Comparison of ENCODE assay signal across 1 cellular context in the genomic region with DNA sequence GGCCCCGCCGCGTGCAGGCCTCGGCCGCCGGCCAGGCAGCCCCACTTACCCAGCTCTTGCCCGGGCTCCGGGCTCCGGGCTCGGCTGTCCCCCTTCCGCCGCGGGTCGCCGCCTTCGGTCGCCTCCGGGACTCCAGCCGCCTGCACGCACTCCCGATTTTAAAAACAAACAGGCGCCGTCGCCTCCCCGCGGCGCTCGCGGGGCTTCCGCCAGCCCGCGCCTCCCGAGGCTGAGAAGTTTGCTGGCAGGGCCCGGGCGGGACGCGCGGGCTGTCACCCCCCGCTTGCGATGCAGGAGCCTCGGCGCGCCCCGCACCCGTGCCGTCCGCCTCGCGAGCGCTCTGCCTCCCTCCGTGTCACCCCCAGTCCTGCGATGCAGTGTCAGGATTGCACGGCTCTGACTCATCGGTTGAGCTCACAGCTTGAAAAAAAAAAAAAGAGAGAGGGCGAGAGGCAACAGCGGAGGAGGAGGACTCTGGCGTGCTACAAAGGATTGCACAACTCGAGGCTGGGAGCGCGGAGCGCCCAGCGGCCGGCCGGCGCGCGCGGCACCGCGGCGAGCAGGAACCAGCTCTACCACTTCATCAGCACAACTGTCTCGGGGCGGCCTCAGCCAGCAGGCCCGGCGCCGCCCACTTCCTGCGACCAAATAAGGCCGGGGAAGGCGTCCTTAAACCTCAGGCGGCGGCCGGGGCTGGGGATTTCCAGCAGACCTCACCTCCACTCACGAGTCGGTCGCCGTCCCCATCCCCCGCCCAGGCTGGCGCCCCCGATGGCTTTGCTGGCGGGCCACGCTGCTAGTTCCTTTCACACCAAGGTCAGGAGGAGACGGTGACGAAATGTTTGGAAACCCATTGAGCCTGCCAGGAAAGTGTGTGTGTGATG.
TF ChIP-seq lines count a peak whose summit lies in the region.

No MANE protein-coding gene starts in this region.

TF ChIP-seq in HepG2, 621 proteins besides CTCF, POLR2A, EP300 and RAD21 (continued from another document and continues in another):
- TF ChIP-seq SAP130 (CRISPR knock-in tag; IDR thresholded peaks at IDR 0.05; ENCODE audit: low read depth) (peak; percentile 98), SMYD3 (CRISPR knock-in tag; IDR thresholded peaks at IDR 0.05) (0 out of 2 replicates have a peak, but pooled peaks have one; percentile 34), ADNP (CRISPR knock-in tag; IDR thresholded peaks at IDR 0.05) (peak; percentile 55; the same call in 1 of the 2 replicates), PHF21A (CRISPR knock-in tag; IDR thresholded peaks at IDR 0.05) (peak; percentile 94), JUNB (CRISPR knock-in tag; IDR thresholded peaks at IDR 0.05; ENCODE audit: borderline replicate concordance) (peak; percentile 96), TGIF2 (CRISPR knock-in tag; IDR thresholded peaks at IDR 0.05) (peak; percentile 58; the same call in 1 of the 2 replicates), ZSCAN29 (CRISPR knock-in tag; conservative IDR thresholded peaks at IDR 0.05) (peak; percentile 84), CBFB (CRISPR knock-in tag; IDR thresholded peaks at IDR 0.05) (0 out of 2 replicates have a peak, but pooled peaks have one; percentile 39), HIVEP1 (CRISPR knock-in tag; IDR thresholded peaks at IDR 0.05) (peak; percentile 92), GABPA (IDR thresholded peaks at IDR 0.05; ENCODE audit: low read depth, low read length) (no peak), GABPA (CRISPR knock-in tag; IDR thresholded peaks at IDR 0.05; ENCODE audit: low read depth) (peak; percentile 43; the same call in 1 of the 2 replicates), ZNF468 (CRISPR knock-in tag; IDR thresholded peaks at IDR 0.05) (no peak), ZMYM4 (CRISPR knock-in tag; IDR thresholded peaks at IDR 0.05) (peak; percentile 71), KLF15 (CRISPR knock-in tag; IDR thresholded peaks at IDR 0.05; ENCODE audit: borderline replicate concordance) (no peak), FIP1L1 (IDR thresholded peaks at IDR 0.05; ENCODE audit: borderline replicate concordance, insufficient read depth, low read depth, low read length) (no peak), NFKBIZ (CRISPR knock-in tag; IDR thresholded peaks at IDR 0.05) (no peak), ZNF746 (CRISPR knock-in tag; IDR thresholded peaks at IDR 0.05) (peak; percentile 93), RFX1 (IDR thresholded peaks at IDR 0.05) (no peak), TCF7L2 (IDR thresholded peaks at IDR 0.05; ENCODE audit: low read depth, low read length) (no peak), ARNT2 (CRISPR knock-in tag; IDR thresholded peaks at IDR 0.05; ENCODE audit: low read depth) (0 out of 2 replicates have a peak, but pooled peaks have one; percentile 40), MAF1 (CRISPR knock-in tag; IDR thresholded peaks at IDR 0.05; ENCODE audit: borderline replicate concordance) (no peak), CREM (IDR thresholded peaks at IDR 0.05) (peak; percentile 67), CREM (CRISPR knock-in tag; IDR thresholded peaks at IDR 0.05) (no peak), ZNF20 (CRISPR knock-in tag; IDR thresholded peaks at IDR 0.05) (no peak), NFE2 (CRISPR knock-in tag; IDR thresholded peaks at IDR 0.05) (no peak), KAT2B (IDR thresholded peaks at IDR 0.05; ENCODE audit: borderline replicate concordance, low read depth, low read length) (no peak), ZNF530 (CRISPR knock-in tag; IDR thresholded peaks at IDR 0.05; ENCODE audit: low read depth) (no peak), ZBTB8A (CRISPR knock-in tag; IDR thresholded peaks at IDR 0.05; ENCODE audit: borderline replicate concordance, low read depth) (0 out of 2 replicates have a peak, but pooled peaks have one; percentile 39), TEAD2 (CRISPR knock-in tag; IDR thresholded peaks at IDR 0.05) (no peak), KLF13 (CRISPR knock-in tag; IDR thresholded peaks at IDR 0.05) (no peak), ZSCAN9 (CRISPR knock-in tag; IDR thresholded peaks at IDR 0.05; ENCODE audit: borderline replicate concordance) (no peak), ZNF335 (CRISPR knock-in tag; IDR thresholded peaks at IDR 0.05) (no peak)
- TF ChIP-seq, protein P1, sequence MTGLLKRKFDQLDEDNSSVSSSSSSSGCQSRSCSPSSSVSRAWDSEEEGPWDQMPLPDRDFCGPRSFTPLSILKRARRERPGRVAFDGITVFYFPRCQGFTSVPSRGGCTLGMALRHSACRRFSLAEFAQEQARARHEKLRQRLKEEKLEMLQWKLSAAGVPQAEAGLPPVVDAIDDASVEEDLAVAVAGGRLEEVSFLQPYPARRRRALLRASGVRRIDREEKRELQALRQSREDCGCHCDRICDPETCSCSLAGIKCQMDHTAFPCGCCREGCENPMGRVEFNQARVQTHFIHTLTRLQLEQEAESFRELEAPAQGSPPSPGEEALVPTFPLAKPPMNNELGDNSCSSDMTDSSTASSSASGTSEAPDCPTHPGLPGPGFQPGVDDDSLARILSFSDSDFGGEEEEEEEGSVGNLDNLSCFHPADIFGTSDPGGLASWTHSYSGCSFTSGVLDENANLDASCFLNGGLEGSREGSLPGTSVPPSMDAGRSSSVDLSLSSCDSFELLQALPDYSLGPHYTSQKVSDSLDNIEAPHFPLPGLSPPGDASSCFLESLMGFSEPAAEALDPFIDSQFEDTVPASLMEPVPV (CRISPR knock-in tag; IDR thresholded peaks at IDR 0.05): peak; percentile 74
- TF ChIP-seq, protein P2, sequence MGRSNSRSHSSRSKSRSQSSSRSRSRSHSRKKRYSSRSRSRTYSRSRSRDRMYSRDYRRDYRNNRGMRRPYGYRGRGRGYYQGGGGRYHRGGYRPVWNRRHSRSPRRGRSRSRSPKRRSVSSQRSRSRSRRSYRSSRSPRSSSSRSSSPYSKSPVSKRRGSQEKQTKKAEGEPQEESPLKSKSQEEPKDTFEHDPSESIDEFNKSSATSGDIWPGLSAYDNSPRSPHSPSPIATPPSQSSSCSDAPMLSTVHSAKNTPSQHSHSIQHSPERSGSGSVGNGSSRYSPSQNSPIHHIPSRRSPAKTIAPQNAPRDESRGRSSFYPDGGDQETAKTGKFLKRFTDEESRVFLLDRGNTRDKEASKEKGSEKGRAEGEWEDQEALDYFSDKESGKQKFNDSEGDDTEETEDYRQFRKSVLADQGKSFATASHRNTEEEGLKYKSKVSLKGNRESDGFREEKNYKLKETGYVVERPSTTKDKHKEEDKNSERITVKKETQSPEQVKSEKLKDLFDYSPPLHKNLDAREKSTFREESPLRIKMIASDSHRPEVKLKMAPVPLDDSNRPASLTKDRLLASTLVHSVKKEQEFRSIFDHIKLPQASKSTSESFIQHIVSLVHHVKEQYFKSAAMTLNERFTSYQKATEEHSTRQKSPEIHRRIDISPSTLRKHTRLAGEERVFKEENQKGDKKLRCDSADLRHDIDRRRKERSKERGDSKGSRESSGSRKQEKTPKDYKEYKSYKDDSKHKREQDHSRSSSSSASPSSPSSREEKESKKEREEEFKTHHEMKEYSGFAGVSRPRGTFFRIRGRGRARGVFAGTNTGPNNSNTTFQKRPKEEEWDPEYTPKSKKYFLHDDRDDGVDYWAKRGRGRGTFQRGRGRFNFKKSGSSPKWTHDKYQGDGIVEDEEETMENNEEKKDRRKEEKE (IDR thresholded peaks at IDR 0.05): no peak
- TF ChIP-seq, protein P3, sequence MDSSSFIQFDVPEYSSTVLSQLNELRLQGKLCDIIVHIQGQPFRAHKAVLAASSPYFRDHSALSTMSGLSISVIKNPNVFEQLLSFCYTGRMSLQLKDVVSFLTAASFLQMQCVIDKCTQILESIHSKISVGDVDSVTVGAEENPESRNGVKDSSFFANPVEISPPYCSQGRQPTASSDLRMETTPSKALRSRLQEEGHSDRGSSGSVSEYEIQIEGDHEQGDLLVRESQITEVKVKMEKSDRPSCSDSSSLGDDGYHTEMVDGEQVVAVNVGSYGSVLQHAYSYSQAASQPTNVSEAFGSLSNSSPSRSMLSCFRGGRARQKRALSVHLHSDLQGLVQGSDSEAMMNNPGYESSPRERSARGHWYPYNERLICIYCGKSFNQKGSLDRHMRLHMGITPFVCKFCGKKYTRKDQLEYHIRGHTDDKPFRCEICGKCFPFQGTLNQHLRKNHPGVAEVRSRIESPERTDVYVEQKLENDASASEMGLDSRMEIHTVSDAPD (CRISPR knock-in tag; IDR thresholded peaks at IDR 0.05): 0 out of 2 replicates have a peak, but pooled peaks have one; percentile 51
- TF ChIP-seq, protein P4, sequence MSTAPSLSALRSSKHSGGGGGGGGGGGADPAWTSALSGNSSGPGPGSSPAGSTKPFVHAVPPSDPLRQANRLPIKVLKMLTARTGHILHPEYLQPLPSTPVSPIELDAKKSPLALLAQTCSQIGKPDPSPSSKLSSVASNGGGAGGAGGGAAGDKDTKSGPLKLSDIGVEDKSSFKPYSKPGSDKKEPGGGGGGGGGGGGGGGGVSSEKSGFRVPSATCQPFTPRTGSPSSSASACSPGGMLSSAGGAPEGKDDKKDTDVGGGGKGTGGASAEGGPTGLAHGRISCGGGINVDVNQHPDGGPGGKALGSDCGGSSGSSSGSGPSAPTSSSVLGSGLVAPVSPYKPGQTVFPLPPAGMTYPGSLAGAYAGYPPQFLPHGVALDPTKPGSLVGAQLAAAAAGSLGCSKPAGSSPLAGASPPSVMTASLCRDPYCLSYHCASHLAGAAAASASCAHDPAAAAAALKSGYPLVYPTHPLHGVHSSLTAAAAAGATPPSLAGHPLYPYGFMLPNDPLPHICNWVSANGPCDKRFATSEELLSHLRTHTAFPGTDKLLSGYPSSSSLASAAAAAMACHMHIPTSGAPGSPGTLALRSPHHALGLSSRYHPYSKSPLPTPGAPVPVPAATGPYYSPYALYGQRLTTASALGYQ (CRISPR knock-in tag; IDR thresholded peaks at IDR 0.05): 0 out of 2 replicates have a peak, but pooled peaks have one; percentile 25
- TF ChIP-seq, protein P5, sequence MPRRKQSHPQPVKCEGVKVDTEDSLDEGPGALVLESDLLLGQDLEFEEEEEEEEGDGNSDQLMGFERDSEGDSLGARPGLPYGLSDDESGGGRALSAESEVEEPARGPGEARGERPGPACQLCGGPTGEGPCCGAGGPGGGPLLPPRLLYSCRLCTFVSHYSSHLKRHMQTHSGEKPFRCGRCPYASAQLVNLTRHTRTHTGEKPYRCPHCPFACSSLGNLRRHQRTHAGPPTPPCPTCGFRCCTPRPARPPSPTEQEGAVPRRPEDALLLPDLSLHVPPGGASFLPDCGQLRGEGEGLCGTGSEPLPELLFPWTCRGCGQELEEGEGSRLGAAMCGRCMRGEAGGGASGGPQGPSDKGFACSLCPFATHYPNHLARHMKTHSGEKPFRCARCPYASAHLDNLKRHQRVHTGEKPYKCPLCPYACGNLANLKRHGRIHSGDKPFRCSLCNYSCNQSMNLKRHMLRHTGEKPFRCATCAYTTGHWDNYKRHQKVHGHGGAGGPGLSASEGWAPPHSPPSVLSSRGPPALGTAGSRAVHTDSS (CRISPR knock-in tag; conservative IDR thresholded peaks at IDR 0.05): no peak
- TF ChIP-seq, protein P6, sequence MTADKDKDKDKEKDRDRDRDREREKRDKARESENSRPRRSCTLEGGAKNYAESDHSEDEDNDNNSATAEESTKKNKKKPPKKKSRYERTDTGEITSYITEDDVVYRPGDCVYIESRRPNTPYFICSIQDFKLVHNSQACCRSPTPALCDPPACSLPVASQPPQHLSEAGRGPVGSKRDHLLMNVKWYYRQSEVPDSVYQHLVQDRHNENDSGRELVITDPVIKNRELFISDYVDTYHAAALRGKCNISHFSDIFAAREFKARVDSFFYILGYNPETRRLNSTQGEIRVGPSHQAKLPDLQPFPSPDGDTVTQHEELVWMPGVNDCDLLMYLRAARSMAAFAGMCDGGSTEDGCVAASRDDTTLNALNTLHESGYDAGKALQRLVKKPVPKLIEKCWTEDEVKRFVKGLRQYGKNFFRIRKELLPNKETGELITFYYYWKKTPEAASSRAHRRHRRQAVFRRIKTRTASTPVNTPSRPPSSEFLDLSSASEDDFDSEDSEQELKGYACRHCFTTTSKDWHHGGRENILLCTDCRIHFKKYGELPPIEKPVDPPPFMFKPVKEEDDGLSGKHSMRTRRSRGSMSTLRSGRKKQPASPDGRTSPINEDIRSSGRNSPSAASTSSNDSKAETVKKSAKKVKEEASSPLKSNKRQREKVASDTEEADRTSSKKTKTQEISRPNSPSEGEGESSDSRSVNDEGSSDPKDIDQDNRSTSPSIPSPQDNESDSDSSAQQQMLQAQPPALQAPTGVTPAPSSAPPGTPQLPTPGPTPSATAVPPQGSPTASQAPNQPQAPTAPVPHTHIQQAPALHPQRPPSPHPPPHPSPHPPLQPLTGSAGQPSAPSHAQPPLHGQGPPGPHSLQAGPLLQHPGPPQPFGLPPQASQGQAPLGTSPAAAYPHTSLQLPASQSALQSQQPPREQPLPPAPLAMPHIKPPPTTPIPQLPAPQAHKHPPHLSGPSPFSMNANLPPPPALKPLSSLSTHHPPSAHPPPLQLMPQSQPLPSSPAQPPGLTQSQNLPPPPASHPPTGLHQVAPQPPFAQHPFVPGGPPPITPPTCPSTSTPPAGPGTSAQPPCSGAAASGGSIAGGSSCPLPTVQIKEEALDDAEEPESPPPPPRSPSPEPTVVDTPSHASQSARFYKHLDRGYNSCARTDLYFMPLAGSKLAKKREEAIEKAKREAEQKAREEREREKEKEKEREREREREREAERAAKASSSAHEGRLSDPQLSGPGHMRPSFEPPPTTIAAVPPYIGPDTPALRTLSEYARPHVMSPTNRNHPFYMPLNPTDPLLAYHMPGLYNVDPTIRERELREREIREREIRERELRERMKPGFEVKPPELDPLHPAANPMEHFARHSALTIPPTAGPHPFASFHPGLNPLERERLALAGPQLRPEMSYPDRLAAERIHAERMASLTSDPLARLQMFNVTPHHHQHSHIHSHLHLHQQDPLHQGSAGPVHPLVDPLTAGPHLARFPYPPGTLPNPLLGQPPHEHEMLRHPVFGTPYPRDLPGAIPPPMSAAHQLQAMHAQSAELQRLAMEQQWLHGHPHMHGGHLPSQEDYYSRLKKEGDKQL (CRISPR knock-in tag; IDR thresholded peaks at IDR 0.05; ENCODE audit: low read depth): no peak
- TF ChIP-seq, protein P7, sequence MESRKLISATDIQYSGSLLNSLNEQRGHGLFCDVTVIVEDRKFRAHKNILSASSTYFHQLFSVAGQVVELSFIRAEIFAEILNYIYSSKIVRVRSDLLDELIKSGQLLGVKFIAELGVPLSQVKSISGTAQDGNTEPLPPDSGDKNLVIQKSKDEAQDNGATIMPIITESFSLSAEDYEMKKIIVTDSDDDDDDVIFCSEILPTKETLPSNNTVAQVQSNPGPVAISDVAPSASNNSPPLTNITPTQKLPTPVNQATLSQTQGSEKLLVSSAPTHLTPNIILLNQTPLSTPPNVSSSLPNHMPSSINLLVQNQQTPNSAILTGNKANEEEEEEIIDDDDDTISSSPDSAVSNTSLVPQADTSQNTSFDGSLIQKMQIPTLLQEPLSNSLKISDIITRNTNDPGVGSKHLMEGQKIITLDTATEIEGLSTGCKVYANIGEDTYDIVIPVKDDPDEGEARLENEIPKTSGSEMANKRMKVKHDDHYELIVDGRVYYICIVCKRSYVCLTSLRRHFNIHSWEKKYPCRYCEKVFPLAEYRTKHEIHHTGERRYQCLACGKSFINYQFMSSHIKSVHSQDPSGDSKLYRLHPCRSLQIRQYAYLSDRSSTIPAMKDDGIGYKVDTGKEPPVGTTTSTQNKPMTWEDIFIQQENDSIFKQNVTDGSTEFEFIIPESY (CRISPR knock-in tag; IDR thresholded peaks at IDR 0.05): no peak
